In the genomic region with DNA sequence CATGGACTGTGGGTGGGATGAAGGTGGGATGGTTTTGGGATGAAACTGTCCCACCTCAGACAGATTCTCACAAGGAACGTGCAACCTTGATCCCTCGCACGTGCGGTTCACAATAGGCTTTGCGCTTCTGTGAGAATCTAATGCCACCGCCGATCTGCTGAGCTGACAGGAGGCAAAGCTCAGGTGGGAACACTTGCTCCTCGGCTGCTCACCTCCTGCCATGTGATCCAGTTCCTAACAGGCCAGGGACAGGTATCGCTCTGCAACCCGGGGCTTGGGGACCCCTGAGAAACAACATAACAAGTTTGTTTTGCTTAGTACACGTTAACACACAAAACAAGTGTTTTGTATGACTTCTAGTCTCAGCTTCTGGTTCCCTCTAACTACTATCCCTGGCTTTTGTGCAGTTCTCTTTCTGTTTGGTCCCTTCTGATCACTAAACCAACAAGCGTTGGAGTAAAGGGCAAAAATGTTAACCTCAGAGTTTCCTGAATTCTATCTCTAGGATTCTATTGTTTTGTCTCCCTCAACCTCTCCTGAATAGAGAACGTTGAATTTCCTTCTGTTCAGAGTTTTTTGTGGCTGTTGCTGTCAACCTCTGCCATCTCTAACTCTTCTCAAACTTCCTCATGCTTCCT, we compare ENCODE assay signal across 1 cellular context.
TF ChIP-seq lines count a peak whose summit lies in the region.

No MANE protein-coding gene starts in this region.

TF ChIP-seq in GM23338, 12 proteins besides CTCF, POLR2A, EP300 and RAD21 (continued from another document):
- TF ChIP-seq STAT1 (IDR thresholded peaks at IDR 0.05; ENCODE audit: unreplicated experiment) (no peak), ZNF114 (CRISPR knock-in tag; IDR thresholded peaks at IDR 0.05) (no peak), EZH2 (IDR thresholded peaks at IDR 0.05; ENCODE audit: low read depth, unreplicated experiment) (no peak), EZH2phosphoT487 (IDR thresholded peaks at IDR 0.05; ENCODE audit: unreplicated experiment) (no peak), JUNB (IDR thresholded peaks at IDR 0.05; ENCODE audit: unreplicated experiment) (no peak), NANOG (IDR thresholded peaks at IDR 0.05; ENCODE audit: borderline replicate concordance) (no peak)
- TF ChIP-seq, protein P1, sequence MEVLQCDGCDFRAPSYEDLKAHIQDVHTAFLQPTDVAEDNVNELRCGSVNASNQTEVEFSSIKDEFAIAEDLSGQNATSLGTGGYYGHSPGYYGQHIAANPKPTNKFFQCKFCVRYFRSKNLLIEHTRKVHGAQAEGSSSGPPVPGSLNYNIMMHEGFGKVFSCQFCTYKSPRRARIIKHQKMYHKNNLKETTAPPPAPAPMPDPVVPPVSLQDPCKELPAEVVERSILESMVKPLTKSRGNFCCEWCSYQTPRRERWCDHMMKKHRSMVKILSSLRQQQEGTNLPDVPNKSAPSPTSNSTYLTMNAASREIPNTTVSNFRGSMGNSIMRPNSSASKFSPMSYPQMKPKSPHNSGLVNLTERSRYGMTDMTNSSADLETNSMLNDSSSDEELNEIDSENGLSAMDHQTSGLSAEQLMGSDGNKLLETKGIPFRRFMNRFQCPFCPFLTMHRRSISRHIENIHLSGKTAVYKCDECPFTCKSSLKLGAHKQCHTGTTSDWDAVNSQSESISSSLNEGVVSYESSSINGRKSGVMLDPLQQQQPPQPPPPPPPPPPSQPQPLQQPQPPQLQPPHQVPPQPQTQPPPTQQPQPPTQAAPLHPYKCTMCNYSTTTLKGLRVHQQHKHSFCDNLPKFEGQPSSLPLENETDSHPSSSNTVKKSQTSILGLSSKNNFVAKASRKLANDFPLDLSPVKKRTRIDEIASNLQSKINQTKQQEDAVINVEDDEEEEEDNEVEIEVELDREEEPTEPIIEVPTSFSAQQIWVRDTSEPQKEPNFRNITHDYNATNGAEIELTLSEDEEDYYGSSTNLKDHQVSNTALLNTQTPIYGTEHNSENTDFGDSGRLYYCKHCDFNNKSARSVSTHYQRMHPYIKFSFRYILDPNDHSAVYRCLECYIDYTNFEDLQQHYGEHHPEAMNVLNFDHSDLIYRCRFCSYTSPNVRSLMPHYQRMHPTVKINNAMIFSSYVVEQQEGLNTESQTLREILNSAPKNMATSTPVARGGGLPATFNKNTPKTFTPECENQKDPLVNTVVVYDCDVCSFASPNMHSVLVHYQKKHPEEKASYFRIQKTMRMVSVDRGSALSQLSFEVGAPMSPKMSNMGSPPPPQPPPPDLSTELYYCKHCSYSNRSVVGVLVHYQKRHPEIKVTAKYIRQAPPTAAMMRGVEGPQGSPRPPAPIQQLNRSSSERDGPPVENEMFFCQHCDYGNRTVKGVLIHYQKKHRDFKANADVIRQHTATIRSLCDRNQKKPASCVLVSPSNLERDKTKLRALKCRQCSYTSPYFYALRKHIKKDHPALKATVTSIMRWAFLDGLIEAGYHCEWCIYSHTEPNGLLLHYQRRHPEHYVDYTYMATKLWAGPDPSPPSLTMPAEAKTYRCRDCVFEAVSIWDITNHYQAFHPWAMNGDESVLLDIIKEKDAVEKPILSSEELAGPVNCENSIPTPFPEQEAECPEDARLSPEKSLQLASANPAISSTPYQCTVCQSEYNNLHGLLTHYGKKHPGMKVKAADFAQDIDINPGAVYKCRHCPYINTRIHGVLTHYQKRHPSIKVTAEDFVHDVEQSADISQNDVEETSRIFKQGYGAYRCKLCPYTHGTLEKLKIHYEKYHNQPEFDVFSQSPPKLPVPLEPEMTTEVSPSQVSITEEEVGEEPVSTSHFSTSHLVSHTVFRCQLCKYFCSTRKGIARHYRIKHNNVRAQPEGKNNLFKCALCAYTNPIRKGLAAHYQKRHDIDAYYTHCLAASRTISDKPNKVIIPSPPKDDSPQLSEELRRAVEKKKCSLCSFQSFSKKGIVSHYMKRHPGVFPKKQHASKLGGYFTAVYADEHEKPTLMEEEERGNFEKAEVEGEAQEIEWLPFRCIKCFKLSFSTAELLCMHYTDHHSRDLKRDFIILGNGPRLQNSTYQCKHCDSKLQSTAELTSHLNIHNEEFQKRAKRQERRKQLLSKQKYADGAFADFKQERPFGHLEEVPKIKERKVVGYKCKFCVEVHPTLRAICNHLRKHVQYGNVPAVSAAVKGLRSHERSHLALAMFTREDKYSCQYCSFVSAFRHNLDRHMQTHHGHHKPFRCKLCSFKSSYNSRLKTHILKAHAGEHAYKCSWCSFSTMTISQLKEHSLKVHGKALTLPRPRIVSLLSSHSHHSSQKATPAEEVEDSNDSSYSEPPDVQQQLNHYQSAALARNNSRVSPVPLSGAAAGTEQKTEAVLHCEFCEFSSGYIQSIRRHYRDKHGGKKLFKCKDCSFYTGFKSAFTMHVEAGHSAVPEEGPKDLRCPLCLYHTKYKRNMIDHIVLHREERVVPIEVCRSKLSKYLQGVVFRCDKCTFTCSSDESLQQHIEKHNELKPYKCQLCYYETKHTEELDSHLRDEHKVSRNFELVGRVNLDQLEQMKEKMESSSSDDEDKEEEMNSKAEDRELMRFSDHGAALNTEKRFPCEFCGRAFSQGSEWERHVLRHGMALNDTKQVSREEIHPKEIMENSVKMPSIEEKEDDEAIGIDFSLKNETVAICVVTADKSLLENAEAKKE (CRISPR knock-in tag; IDR thresholded peaks at IDR 0.05): no peak
- TF ChIP-seq, protein P2, sequence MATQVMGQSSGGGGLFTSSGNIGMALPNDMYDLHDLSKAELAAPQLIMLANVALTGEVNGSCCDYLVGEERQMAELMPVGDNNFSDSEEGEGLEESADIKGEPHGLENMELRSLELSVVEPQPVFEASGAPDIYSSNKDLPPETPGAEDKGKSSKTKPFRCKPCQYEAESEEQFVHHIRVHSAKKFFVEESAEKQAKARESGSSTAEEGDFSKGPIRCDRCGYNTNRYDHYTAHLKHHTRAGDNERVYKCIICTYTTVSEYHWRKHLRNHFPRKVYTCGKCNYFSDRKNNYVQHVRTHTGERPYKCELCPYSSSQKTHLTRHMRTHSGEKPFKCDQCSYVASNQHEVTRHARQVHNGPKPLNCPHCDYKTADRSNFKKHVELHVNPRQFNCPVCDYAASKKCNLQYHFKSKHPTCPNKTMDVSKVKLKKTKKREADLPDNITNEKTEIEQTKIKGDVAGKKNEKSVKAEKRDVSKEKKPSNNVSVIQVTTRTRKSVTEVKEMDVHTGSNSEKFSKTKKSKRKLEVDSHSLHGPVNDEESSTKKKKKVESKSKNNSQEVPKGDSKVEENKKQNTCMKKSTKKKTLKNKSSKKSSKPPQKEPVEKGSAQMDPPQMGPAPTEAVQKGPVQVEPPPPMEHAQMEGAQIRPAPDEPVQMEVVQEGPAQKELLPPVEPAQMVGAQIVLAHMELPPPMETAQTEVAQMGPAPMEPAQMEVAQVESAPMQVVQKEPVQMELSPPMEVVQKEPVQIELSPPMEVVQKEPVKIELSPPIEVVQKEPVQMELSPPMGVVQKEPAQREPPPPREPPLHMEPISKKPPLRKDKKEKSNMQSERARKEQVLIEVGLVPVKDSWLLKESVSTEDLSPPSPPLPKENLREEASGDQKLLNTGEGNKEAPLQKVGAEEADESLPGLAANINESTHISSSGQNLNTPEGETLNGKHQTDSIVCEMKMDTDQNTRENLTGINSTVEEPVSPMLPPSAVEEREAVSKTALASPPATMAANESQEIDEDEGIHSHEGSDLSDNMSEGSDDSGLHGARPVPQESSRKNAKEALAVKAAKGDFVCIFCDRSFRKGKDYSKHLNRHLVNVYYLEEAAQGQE (IDR thresholded peaks at IDR 0.05; ENCODE audit: unreplicated experiment): no peak
